Comparison of ENCODE assay signal across 15 cellular contexts in the genomic region with DNA sequence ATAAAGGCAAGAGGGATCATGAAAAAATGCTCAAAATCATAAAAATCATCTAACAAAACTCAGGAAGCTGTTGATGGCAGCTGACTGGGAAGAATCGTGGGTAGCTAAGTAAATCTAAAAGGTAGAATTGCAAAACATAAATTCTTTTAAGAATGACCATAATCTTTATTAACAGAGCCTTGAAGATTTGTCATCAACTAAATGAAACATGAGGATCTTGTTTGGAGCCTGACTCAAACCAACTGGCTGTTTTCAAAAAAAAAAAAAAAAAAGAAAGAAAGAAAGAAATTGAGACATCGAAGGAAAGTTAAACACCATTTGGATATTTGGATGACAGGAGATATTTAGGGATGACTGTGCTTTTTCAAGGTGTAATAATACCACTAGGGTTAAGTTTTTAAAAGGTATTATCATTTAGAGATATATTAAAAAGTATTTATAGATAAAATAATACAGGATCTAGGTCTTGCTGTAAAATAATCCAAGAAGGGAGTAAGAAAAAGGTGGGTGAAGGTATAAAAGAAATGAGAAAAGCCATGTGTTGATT. TPM values are rescaled to one million over a fixed set of nuclear protein-coding genes. Genes with fewer than 3 reads are reported as not detected.
DNase-seq lines count a peak whose midpoint lies in the region; ATAC-seq and TF ChIP-seq lines count a peak whose summit lies in the region.
"Had no signal": no experiment of that assay in that cellular context is flagged by ENCODE, and none has a peak within 500 bp of the region (broad histone marks: within the 10 kb centered on the region; RNA-seq: fewer than 3 reads in every experiment).

No MANE protein-coding gene starts in this region.

- no peak for DNase-seq in MCF 10A (ENCODE audit: unreplicated experiment)
- DNase-seq in mammary epithelial cell: no peak
- DNase-seq in activated CD8-positive, alpha-beta T cell treated with anti-CD3 and anti-CD28 coated beads, Interleukin-2, amount 10 ng/mL, durations not matched to agents 7 days and 5 days: no peak
- DNase-seq in fibroblast of the aortic adventitia (ENCODE audit: low read depth): peak; percentile 22
- no peak for DNase-seq in tibial artery
- no peak for DNase-seq in Kasumi-1 (lab: John Stamatoyannopoulos, UW)
- no peak for DNase-seq in effector memory CD8-positive, alpha-beta T cell
- DNase-seq in GDM1 (lab: John Stamatoyannopoulos, UW): no peak
- DNase-seq: colonic mucosa, GOT3, NCI-H2081, upper lobe of left lung had no signal

- H3K4me3 ChIP-seq in mammary epithelial cell (replicated peaks in 1 of 3; ENCODE audit: insufficient read depth in 1 of 3, low read depth in 2 of 3, low read length in 3 of 3): no peak overlapping the region
- no peak overlapping the region for H3K4me3 ChIP-seq in fibroblast of the aortic adventitia (ENCODE audit: low read depth, low read length)
- no peak overlapping the region for H3K4me3 ChIP-seq in tibial artery
- H3K4me3 ChIP-seq: colonic mucosa, lung, upper lobe of left lung had no signal

- H3K27ac ChIP-seq in mammary epithelial cell (ENCODE audit: insufficient read depth, low read depth, low read length): no peak overlapping the region
- peak overlapping the region; percentile 4 to 24 for H3K27ac ChIP-seq in tibial artery
- H3K27ac ChIP-seq: C4-2B, colonic mucosa had no signal

- H3K36me3 ChIP-seq in mammary epithelial cell (ENCODE audit: insufficient read depth, low read length) (peaks cover 6% of the 10 kb centered on the region), tibial artery (peaks cover 0 to 10% (median 5%) of the 10 kb centered on the region in 3 donors)
- H3K36me3 ChIP-seq: colonic mucosa had no signal

- WGBS in mammary epithelial cell (ENCODE audit: low coverage, missing lambda C conversion rate): 75% methylated on average over 2 of the region's 2 CpGs

- H2AFZ ChIP-seq in mammary epithelial cell (ENCODE audit: low read depth, low read length): no peak overlapping the region

- peaks cover 84% of the 10 kb centered on the region for H3K79me2 ChIP-seq in mammary epithelial cell (ENCODE audit: insufficient read depth, low read length)

- CTCF ChIA-PET in MCF 10A (lab: Yijun Ruan, JAX) (interaction anchor here (0.7 to 22.1 kb wide), 8 partner anchors 9 to 377 kb away, joined by 3 to 790 read pairs (median 4); no protein-coding TSS in a partner anchor), mammary epithelial cell (lab: Charles Lee; ENCODE audit: low non-redundant PET) (no interaction called here)
- CTCF ChIA-PET in activated CD8-positive, alpha-beta T cell treated with anti-CD3 and anti-CD28 coated beads, Interleukin-2, amount 10 ng/mL, durations not matched to agents 7 days and 5 days (lab: Charles Lee): interaction anchor here (0.7 to 20.0 kb wide), 10 partner anchors 9 to 120 kb away, joined by 3 to 656 read pairs (median 6); no protein-coding TSS in a partner anchor

- no TSS peak for BruUV-seq in MCF 10A (replicated peaks; lab: Mats Ljungman, UMichigan)
- BruUV-seq in mammary epithelial cell (replicated peaks; lab: Mats Ljungman, UMichigan): no TSS peak

- no peaks in the 10 kb centered on the region for H4K20me1 ChIP-seq in mammary epithelial cell (ENCODE audit: insufficient read depth, low read length)

- no peak overlapping the region for H3K4me2 ChIP-seq in mammary epithelial cell (ENCODE audit: insufficient read depth, low read depth, low read length)

- intact Hi-C loops in MCF 10A (cut with micrococcal nuclease): no loop called here
- intact Hi-C loops in mammary epithelial cell (cut with micrococcal nuclease): no loop called here
- intact Hi-C loops in tibial artery (cut with DNase I; ENCODE audit: low total_unique reads): no loop called here

- in situ Hi-C loops in mammary epithelial cell (cut with MboI; ENCODE audit: low sequenced_read_pairs in 2 of 2): no loop called here

- peaks cover 39% of the 10 kb centered on the region for H3K36me3 Mint-ChIP-seq in MCF 10A (ENCODE audit: insufficient read depth, unreplicated experiment)
- H3K36me3 Mint-ChIP-seq in activated CD8-positive, alpha-beta T cell treated with anti-CD3 and anti-CD28 coated beads, Interleukin-2, amount 10 ng/mL, durations not matched to agents 7 days and 5 days (ENCODE audit: low read depth): peaks cover 53% of the 10 kb centered on the region
- peaks cover 17% of the 10 kb centered on the region for H3K36me3 Mint-ChIP-seq in effector memory CD8-positive, alpha-beta T cell (ENCODE audit: insufficient read depth)

- H3K27me3 Mint-ChIP-seq in MCF 10A (ENCODE audit: insufficient read depth, unreplicated experiment): no peaks in the 10 kb centered on the region
- no peaks in the 10 kb centered on the region for H3K27me3 Mint-ChIP-seq in activated CD8-positive, alpha-beta T cell treated with anti-CD3 and anti-CD28 coated beads, Interleukin-2, amount 10 ng/mL, durations not matched to agents 7 days and 5 days (ENCODE audit: low read depth)
- no peaks in the 10 kb centered on the region for H3K27me3 Mint-ChIP-seq in effector memory CD8-positive, alpha-beta T cell
- H3K27me3 Mint-ChIP-seq: progenitor cell of endocrine pancreas had no signal

- peak overlapping the region; percentile 2 for H3K27ac Mint-ChIP-seq in MCF 10A (ENCODE audit: low read depth, unreplicated experiment)
- H3K27ac Mint-ChIP-seq in activated CD8-positive, alpha-beta T cell treated with anti-CD3 and anti-CD28 coated beads, Interleukin-2, amount 10 ng/mL, durations not matched to agents 7 days and 5 days: peak overlapping the region; percentile 94
- peak overlapping the region in 1 of 2 donors; percentile 93 for H3K27ac Mint-ChIP-seq in effector memory CD8-positive, alpha-beta T cell
- H3K27ac Mint-ChIP-seq: progenitor cell of endocrine pancreas had no signal

- no peak overlapping the region for H3K9ac ChIP-seq in mammary epithelial cell (ENCODE audit: insufficient read depth, low read length)

- H3K4me1 ChIP-seq in mammary epithelial cell (ENCODE audit: insufficient read depth, low read length): peaks cover 8% of the 10 kb centered on the region
- H3K4me1 ChIP-seq in tibial artery: peaks cover 6 to 79% (median 54%) of the 10 kb centered on the region in 4 donors

- TF ChIP-seq CTCF in MCF 10A (IDR thresholded peaks at IDR 0.05; ENCODE audit: unreplicated experiment) (no peak), mammary epithelial cell (conservative IDR thresholded peaks at IDR 0.05 in 1 of 2, IDR thresholded peaks at IDR 0.05 in 1 of 2; ENCODE audit: extremely low read depth in 1 of 2, insufficient read depth in 1 of 2, low read depth in 1 of 2, low read length in 2 of 2) (no peak), fibroblast of the aortic adventitia (IDR thresholded peaks at IDR 0.05; ENCODE audit: insufficient read depth, low read length) (no peak), tibial artery (IDR thresholded peaks at IDR 0.05) (no peak)

- H3K9me3 ChIP-seq in mammary epithelial cell (replicated peaks; ENCODE audit: insufficient read depth, low read length) (no peaks in the 10 kb centered on the region), tibial artery (no peaks in the 10 kb centered on the region)
- H3K9me3 ChIP-seq: colonic mucosa, upper lobe of left lung had no signal

- POLR2A ChIA-PET in MCF 10A (lab: Yijun Ruan, JAX): interaction anchor here (0.6 to 11.2 kb wide), 10 partner anchors 10 to 108 kb away, joined by 3 to 372 read pairs (median 6); no protein-coding TSS in a partner anchor
- POLR2A ChIA-PET in activated CD8-positive, alpha-beta T cell treated with anti-CD3 and anti-CD28 coated beads, Interleukin-2, amount 10 ng/mL, durations not matched to agents 7 days and 5 days (lab: Charles Lee): interaction anchor here (0.7 to 1.4 kb wide), 9 partner anchors 9 to 64 kb away, joined by 3 to 6 read pairs (median 4); no protein-coding TSS in a partner anchor

- H3K4me3 Mint-ChIP-seq in MCF 10A (ENCODE audit: unreplicated experiment): no peak overlapping the region
- peak overlapping the region; percentile 48 for H3K4me3 Mint-ChIP-seq in activated CD8-positive, alpha-beta T cell treated with anti-CD3 and anti-CD28 coated beads, Interleukin-2, amount 10 ng/mL, durations not matched to agents 7 days and 5 days
- peak overlapping the region in 1 of 2 donors; percentile 67 for H3K4me3 Mint-ChIP-seq in effector memory CD8-positive, alpha-beta T cell

- H3K27me3 ChIP-seq in mammary epithelial cell (ENCODE audit: insufficient read depth, low read length): no peaks in the 10 kb centered on the region
- no peaks in the 10 kb centered on the region for H3K27me3 ChIP-seq in tibial artery
- H3K27me3 ChIP-seq: colonic mucosa, upper lobe of left lung had no signal

- peaks cover 41% of the 10 kb centered on the region for H3K4me1 Mint-ChIP-seq in MCF 10A (ENCODE audit: insufficient read depth, unreplicated experiment)
- peaks cover 60% of the 10 kb centered on the region for H3K4me1 Mint-ChIP-seq in activated CD8-positive, alpha-beta T cell treated with anti-CD3 and anti-CD28 coated beads, Interleukin-2, amount 10 ng/mL, durations not matched to agents 7 days and 5 days (ENCODE audit: low read depth)
- peaks cover 47 to 60% of the 10 kb centered on the region in 2 donors for H3K4me1 Mint-ChIP-seq in effector memory CD8-positive, alpha-beta T cell (ENCODE audit: low read depth in 2 of 2)

- dilution Hi-C loops in mammary epithelial cell (cut with HindIII; ENCODE audit: low sequenced_read_pairs): no loop called here

- no peak for ATAC-seq in activated CD8-positive, alpha-beta T cell treated with anti-CD3 and anti-CD28 coated beads, Interleukin-2, amount 10 ng/mL, durations not matched to agents 7 days and 5 days
- ATAC-seq in effector memory CD8-positive, alpha-beta T cell (replicated peaks): no peak

- no peaks in the 10 kb centered on the region for H3K9me3 Mint-ChIP-seq in MCF 10A (ENCODE audit: unreplicated experiment)
- H3K9me3 Mint-ChIP-seq in activated CD8-positive, alpha-beta T cell treated with anti-CD3 and anti-CD28 coated beads, Interleukin-2, amount 10 ng/mL, durations not matched to agents 7 days and 5 days (ENCODE audit: insufficient read depth): no peaks in the 10 kb centered on the region
- no peaks in the 10 kb centered on the region for H3K9me3 Mint-ChIP-seq in effector memory CD8-positive, alpha-beta T cell

RNA-seq across cellular contexts. Expression of a gene that starts 48.6 kb away (rescaled TPM):
- total RNA-seq in MCF 10A (2022) (0.52 TPM in 1 of 2 replicates, not detected in the other), mammary epithelial cell (not detected), fibroblast of the aortic adventitia (ENCODE audit: low replicate concordance) (0.27 and 4.8 TPM in 2 replicates)
- 0.02 TPM for polyA plus RNA-seq in mammary epithelial cell
- polyA minus RNA-seq in mammary epithelial cell: not detected
- not detected for total RNA-seq in activated CD8-positive, alpha-beta T cell treated with anti-CD3 and anti-CD28 coated beads, Interleukin-2, amount 10 ng/mL, durations not matched to agents 7 days and 5 days
